Comparison of ENCODE assay signal across 15 cellular contexts in the genomic region with DNA sequence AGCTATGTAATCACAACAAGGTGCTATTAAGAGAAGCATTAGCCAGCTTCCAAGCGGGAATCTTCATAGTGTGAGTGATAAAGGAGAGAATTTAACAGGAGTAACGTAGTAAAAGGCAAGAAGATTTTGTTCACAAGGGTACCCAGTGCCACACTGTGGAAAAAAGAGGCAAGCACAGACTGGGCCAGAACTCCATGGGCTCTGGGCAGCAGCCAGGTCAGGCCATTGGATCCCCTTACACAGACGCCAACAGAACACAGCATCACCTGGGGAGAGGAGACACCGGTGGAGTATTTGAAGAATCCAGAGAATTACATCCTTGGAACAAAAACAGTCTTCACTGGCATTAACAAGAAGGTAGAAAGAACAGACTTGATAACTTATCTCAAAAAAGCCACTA. TPM values are rescaled to one million over a fixed set of nuclear protein-coding genes. Genes with fewer than 3 reads are reported as not detected.
DNase-seq lines count a peak whose midpoint lies in the region; ATAC-seq, FAIRE-seq and TF ChIP-seq lines count a peak whose summit lies in the region.
"Had no signal": no experiment of that assay in that cellular context is flagged by ENCODE, and none has a peak within 500 bp of the region (broad histone marks: within the 10 kb centered on the region; RNA-seq: fewer than 3 reads in every experiment).

No MANE protein-coding gene starts in this region.

- no peak overlapping the region for H4K91ac ChIP-seq in H9 (ENCODE audit: insufficient read length, low read depth, low read length)

- H3K4me1 ChIP-seq in H9 (ENCODE audit: insufficient read depth, low read length) (no peaks in the 10 kb centered on the region), PC-3 (ENCODE audit: insufficient read depth, low read length) (no peaks in the 10 kb centered on the region)

- H3K14ac ChIP-seq in H9 (ENCODE audit: insufficient read depth, low read length), result no peak overlapping the region

- intact Hi-C loops in PC-3 (cut with micrococcal nuclease), result no loop called here

- H3K36me3 ChIP-seq in PC-3 (ENCODE audit: low read depth, low read length), result no peaks in the 10 kb centered on the region

- H3K79me1 ChIP-seq in H9 (ENCODE audit: insufficient read depth, low read depth, low read length, poor library complexity, severe bottlenecking), result no peaks in the 10 kb centered on the region

- H4K20me1 ChIP-seq in H9 (ENCODE audit: control insufficient read depth, insufficient read depth, insufficient read length) (no peaks in the 10 kb centered on the region), PC-3 (ENCODE audit: low read length) (no peaks in the 10 kb centered on the region)

- H3K4me3 Mint-ChIP-seq in H9, result no peak overlapping the region
- H3K4me3 Mint-ChIP-seq: activated CD4-positive, alpha-beta memory T cell treated with anti-CD3 and anti-CD28 coated beads for 36 hours; activated T-cell treated with anti-CD3 and anti-CD28 coated beads, Interleukin-2, amount 50 U/mL, for 72 hours; natural killer cell treated with Interleukin-12 subunit alpha and Interleukin-12 subunit beta and Interleukin-15 and Interleukin-18, amount 100 ng/mL, for 72 hours had no signal

- H3K4me1 Mint-ChIP-seq in H9, result no peaks in the 10 kb centered on the region

- no peak overlapping the region for H2BK5ac ChIP-seq in H9 (ENCODE audit: insufficient read length, low read length)

- H2BK15ac ChIP-seq in H9 (ENCODE audit: low read depth, low read length), result no peak overlapping the region

- H3K56ac ChIP-seq in H9 (ENCODE audit: insufficient read length, low read depth, low read length), result no peak overlapping the region

- H2BK120ac ChIP-seq in H9 (ENCODE audit: low read depth, low read length, poor library complexity, severe bottlenecking), result no peak overlapping the region

- FAIRE-seq in islet of Langerhans (lab: Jason Lieb, UNC), result peak; percentile 93

- H3K9ac ChIP-seq in H9 (ENCODE audit: extremely low read depth, insufficient read length, low read length), result no peak overlapping the region
- H3K9ac ChIP-seq in PC-3 (ENCODE audit: low read length), result no peak overlapping the region
- H3K9ac ChIP-seq: GM23248 had no signal

- no peak overlapping the region for H2BK12ac ChIP-seq in H9 (ENCODE audit: insufficient read length, low read depth, low read length)

- no peak overlapping the region for H4K8ac ChIP-seq in H9 (replicated peaks; ENCODE audit: insufficient read length, low read depth, low read length)

- H3K4me3 ChIP-seq in PC-3 (ENCODE audit: low read length), result no peak overlapping the region
- H3K4me3 ChIP-seq: GM23248, lung had no signal

- H3K23me2 ChIP-seq in H9 (ENCODE audit: insufficient read length, low read depth, low read length, poor library complexity, severe bottlenecking), result no peaks in the 10 kb centered on the region

- H3K9me3 ChIP-seq in H9 (ENCODE audit: control insufficient read depth, low read depth, low read length) (no peaks in the 10 kb centered on the region), PC-3 (ENCODE audit: low read length) (no peaks in the 10 kb centered on the region)

- no peaks in the 10 kb centered on the region for H3F3A ChIP-seq in PC-3 (ENCODE audit: low read length, unreplicated experiment)

- no peak overlapping the region for H3K27ac Mint-ChIP-seq in H9
- H3K27ac Mint-ChIP-seq: activated CD4-positive, alpha-beta memory T cell treated with anti-CD3 and anti-CD28 coated beads for 36 hours; activated T-cell treated with anti-CD3 and anti-CD28 coated beads, Interleukin-2, amount 50 U/mL, for 72 hours; natural killer cell treated with Interleukin-12 subunit alpha and Interleukin-12 subunit beta and Interleukin-15 and Interleukin-18, amount 100 ng/mL, for 72 hours had no signal

- H3K18ac ChIP-seq in H9 (ENCODE audit: insufficient read length, low read depth, low read length), result no peak overlapping the region

- no peak overlapping the region for H3K4ac ChIP-seq in H9 (ENCODE audit: low read depth, low read length)

- peaks cover 0 to 9% (median 7%) of the 10 kb centered on the region in 3 experiments; a peak in 3 of 7 replicates for H3K36me3 Mint-ChIP-seq in H9 (ENCODE audit: insufficient read depth in 1 of 3, low read depth in 3 of 3)
- H3K36me3 Mint-ChIP-seq: activated CD4-positive, alpha-beta memory T cell treated with anti-CD3 and anti-CD28 coated beads for 36 hours; natural killer cell treated with Interleukin-12 subunit alpha and Interleukin-12 subunit beta and Interleukin-15 and Interleukin-18, amount 100 ng/mL, for 72 hours had no signal

- H3K79me2 ChIP-seq in H9 (ENCODE audit: insufficient read depth, low read length) (no peaks in the 10 kb centered on the region), PC-3 (ENCODE audit: low read length) (no peaks in the 10 kb centered on the region)

- no peak overlapping the region for H3K23ac ChIP-seq in H9 (ENCODE audit: insufficient read length, low read depth, low read length)

- H3T11ph ChIP-seq in H9 (ENCODE audit: low read length), result no peak overlapping the region

- H3K9me2 ChIP-seq in PC-3 (replicated peaks; ENCODE audit: low read length), result no peaks in the 10 kb centered on the region

- H2AFZ ChIP-seq in H9 (ENCODE audit: low read length) (no peak overlapping the region), PC-3 (ENCODE audit: low read length) (no peak overlapping the region)
- H2AFZ ChIP-seq: GM23248 had no signal

- POLR2A ChIA-PET in PC-3 (lab: Charles Lee; ENCODE audit: unreplicated experiment), result no interaction called here

- H3K4me2 ChIP-seq in H9 (ENCODE audit: insufficient read depth, insufficient read length, low read length) (no peak overlapping the region), PC-3 (ENCODE audit: low read length) (no peak overlapping the region)

- no TSS peak for BruUV-seq in PC-3 (replicated peaks; lab: Mats Ljungman, UMichigan)

- H2BK20ac ChIP-seq in H9 (ENCODE audit: low read depth, low read length, poor library complexity, severe bottlenecking), result no peak overlapping the region

- H4K5ac ChIP-seq in H9 (ENCODE audit: insufficient read length, low read depth, low read length), result no peak overlapping the region

- no CpG with 5 or more reads among the region's 4 CpGs for WGBS in H9 (ENCODE audit: extremely low coverage, insufficient read length, low lambda C conversion rate)

- H2AK5ac ChIP-seq in H9 (ENCODE audit: insufficient read length, low read length), result no peak overlapping the region

- TF ChIP-seq CTCF in H9 (conservative IDR thresholded peaks at IDR 0.05) (peak; percentile 50), PC-3 (conservative IDR thresholded peaks at IDR 0.05; ENCODE audit: low read depth, low read length) (peak; percentile 24; the same call in 1 of the 2 replicates)

- DNase-seq in COR-L47 (lab: John Stamatoyannopoulos, UW), result peak; percentile 10
- DNase-seq in H9, result peak; percentile 38
- no peak for DNase-seq in PC-3
- no peak for DNase-seq in AG08395 (ENCODE audit: low spot score)
- DNase-seq in NCI-H1436 treated with DMSO at 0.1 percent for 48 hours (lab: John Stamatoyannopoulos, UW), result no peak
- DNase-seq in GF-D8 (lab: John Stamatoyannopoulos, UW), result no peak
- DNase-seq: activated CD4-positive, alpha-beta memory T cell treated with anti-CD3 and anti-CD28 coated beads for 36 hours; activated T-cell treated with anti-CD3 and anti-CD28 coated beads, Interleukin-2, amount 50 U/mL, for 72 hours; GM23248; NCI-H2081 treated with DMSO at 0.1 percent for 48 hours had no signal

- H3K9me3 Mint-ChIP-seq in H9, result peaks cover 5 to 14% of the 10 kb centered on the region in 2 experiments; a peak in 3 of 5 replicates
- H3K9me3 Mint-ChIP-seq: activated CD4-positive, alpha-beta memory T cell treated with anti-CD3 and anti-CD28 coated beads for 36 hours; activated T-cell treated with anti-CD3 and anti-CD28 coated beads, Interleukin-2, amount 50 U/mL, for 72 hours; natural killer cell treated with Interleukin-12 subunit alpha and Interleukin-12 subunit beta and Interleukin-15 and Interleukin-18, amount 100 ng/mL, for 72 hours had no signal

- CTCF ChIA-PET in PC-3 (lab: Charles Lee), result interaction anchor here (1.0 kb wide), 1 partner anchor 21 kb away, joined by 3 read pairs; no protein-coding TSS in a partner anchor

- H3K27me3 ChIP-seq in H9 (ENCODE audit: insufficient read depth, low read length) (no peaks in the 10 kb centered on the region), PC-3 (ENCODE audit: low read length) (peaks cover 11% of the 10 kb centered on the region)

- peaks cover 2% of the 10 kb centered on the region; the same call in 1 of the 2 replicates for H3K27me3 Mint-ChIP-seq in H9 (ENCODE audit: low read depth)

- no peak overlapping the region for H3K27ac ChIP-seq in H9 (ENCODE audit: insufficient read length, low read depth, low read length)
- H3K27ac ChIP-seq in PC-3 (ENCODE audit: low read length), result no peak overlapping the region
- H3K27ac ChIP-seq: GM23248 had no signal

- ATAC-seq in PC-3, result peak; percentile 53; the same call in 1 of the 2 replicates
- ATAC-seq: activated T-cell treated with anti-CD3 and anti-CD28 coated beads, Interleukin-2, amount 50 U/mL, for 72 hours; natural killer cell treated with Interleukin-12 subunit alpha and Interleukin-12 subunit beta and Interleukin-15 and Interleukin-18, amount 100 ng/mL, for 72 hours had no signal

RNA-seq across cellular contexts. Expression of a gene that starts 21.2 kb away (rescaled TPM):
- total RNA-seq in H9 (2021), result 0.59 TPM in 2 replicates
- not detected in 2 replicates for total RNA-seq in PC-3 (2014; rRNA removed)
- total RNA-seq: activated CD4-positive, alpha-beta memory T cell treated with anti-CD3 and anti-CD28 coated beads for 36 hours; activated T-cell treated with anti-CD3 and anti-CD28 coated beads, Interleukin-2, amount 50 U/mL, for 72 hours; fibroblast of villous mesenchyme; GM23248; HT-29; natural killer cell treated with Interleukin-12 subunit alpha and Interleukin-12 subunit beta and Interleukin-15 and Interleukin-18, amount 100 ng/mL, for 72 hours had no signal

RNA-seq across cellular contexts. Expression of a gene that starts 47.7 kb away (rescaled TPM):
- not detected in 2 replicates for total RNA-seq in H9 (2021)
- total RNA-seq in PC-3 (2014; rRNA removed), result not detected in 2 replicates
- total RNA-seq: activated CD4-positive, alpha-beta memory T cell treated with anti-CD3 and anti-CD28 coated beads for 36 hours; activated T-cell treated with anti-CD3 and anti-CD28 coated beads, Interleukin-2, amount 50 U/mL, for 72 hours; fibroblast of villous mesenchyme; GM23248; HT-29; lung; natural killer cell treated with Interleukin-12 subunit alpha and Interleukin-12 subunit beta and Interleukin-15 and Interleukin-18, amount 100 ng/mL, for 72 hours had no signal

Comparison
In these comparisons a context has a peak if more than half of its experiments do, and no peak if none do; other contexts are left out.
1. DNase-seq: peak in COR-L47 (single experiment) and H9 (single experiment); none in PC-3 (single experiment), AG08395 (single experiment), NCI-H1436 treated with DMSO at 0.1 percent for 48 hours (single experiment) and GF-D8 (single experiment).